ENCODE assay signal across 1 cellular context in genomic region chr13:109737606-109738005, GRCh38.
TF ChIP-seq lines count a peak whose summit lies in the region.

No MANE protein-coding gene starts in this region.

TF ChIP-seq in GM23338, 12 proteins besides CTCF, POLR2A, EP300 and RAD21 (continued from another document):
- no peak for TF ChIP-seq REST (IDR thresholded peaks at IDR 0.05; ENCODE audit: unreplicated experiment)
